27 cellular contexts compared by ENCODE assay signal in genomic region chr7:123079021-123079420, GRCh38.
"Had no signal": no experiment of that assay in that cellular context is flagged by ENCODE, and none has a peak within 500 bp of the region (broad histone marks: within the 10 kb centered on the region; RNA-seq: fewer than 3 reads in every experiment).

No MANE protein-coding gene starts in this region.

- H3K36me3 ChIP-seq: stomach, suprapubic skin, thoracic aorta, thyroid gland, tibial artery, tibial nerve, transverse colon, upper lobe of left lung, upper lobe of right lung, uterus, vagina had no signal

- H3K4me3 ChIP-seq: stomach, suprapubic skin, testis, thoracic aorta, thyroid gland, tibial artery, tibial nerve, transverse colon, upper lobe of left lung, upper lobe of right lung, uterus, vagina had no signal

- H3K27me3 ChIP-seq: stomach, suprapubic skin, testis, thyroid gland, tibial artery, tibial nerve, transverse colon, upper lobe of left lung, upper lobe of right lung, uterus, vagina had no signal

- H3K27ac ChIP-seq: stomach, suprapubic skin, testis, thoracic aorta, thyroid gland, tibial artery, tibial nerve, transverse colon, upper lobe of left lung, upper lobe of right lung, uterus, vagina had no signal

- ATAC-seq: stimulated activated effector memory CD8-positive, alpha-beta T cell treated with anti-CD3 and anti-CD28 coated beads, Interleukin-12 subunit alpha, Interleukin-12 subunit beta, amount 100 ng/mL, for 72 hours; stimulated activated memory B cell treated with anti-CD40 and anti-IgM and Interleukin-4, amounts not matched to agents 10 μg/mL and 1 μg/mL and 100 μg/mL, for 72 hours; stimulated activated naive B cell treated with anti-CD40 and anti-IgM and Interleukin-4, amounts not matched to agents 10 μg/mL and 1 μg/mL and 100 μg/mL, for 72 hours; stimulated activated naive CD8-positive, alpha-beta T cell treated with anti-CD3 and anti-CD28 coated beads, Interleukin-15, amount 100 ng/mL, for 72 hours; stimulated activated naive CD8-positive, alpha-beta T cell treated with anti-CD3 and anti-CD28 coated beads, Interleukin-15, Interleukin-2, amounts not matched to agents 100 U/mL and 50 U/mL, for 24 hours; upper lobe of right lung had no signal

- H3K4me1 ChIP-seq: stomach, suprapubic skin, testis, thyroid gland, tibial artery, tibial nerve, transverse colon, upper lobe of left lung, upper lobe of right lung, uterus, vagina had no signal

- H3K9me3 ChIP-seq: suprapubic skin, testis, thoracic aorta, thyroid gland, tibial artery, transverse colon, upper lobe of left lung, uterus, vagina had no signal

- DNase-seq: stimulated activated CD4-positive, alpha-beta T cell treated with anti-CD3 and anti-CD28 coated beads, Interleukin-2, amount 100 ng/mL, for 48 hours; stimulated activated CD4-positive, alpha-beta T cell treated with anti-CD3 and anti-CD28 coated beads, Interleukin-4, amount 100 ng/mL, for 1 hour; stimulated activated CD4-positive, alpha-beta T cell treated with anti-CD3 and anti-CD28 coated beads, Interleukin-4, amount 100 ng/mL, for 24 hours; stimulated activated CD4-positive, alpha-beta T cell treated with anti-CD3 and anti-CD28 coated beads, Interleukin-4, amount 100 ng/mL, for 4 hours; stimulated activated CD8-positive, alpha-beta memory T cell treated with anti-CD3 and anti-CD28 coated beads, Interleukin-4, amount 100 ng/mL, for 48 hours; stimulated activated naive B cell treated with anti-CD40 and anti-IgM and Interleukin-4, amounts not matched to agents 10 μg/mL and 1 μg/mL and 100 μg/mL, for 72 hours; stimulated activated naive CD4-positive, alpha-beta T cell; stimulated activated naive CD4-positive, alpha-beta T cell treated with Interleukin-2 at 50 U/mL for 16 hours; stimulated activated naive CD8-positive, alpha-beta T cell treated with anti-CD3 and anti-CD28 coated beads, Interleukin-15, amount 100 ng/mL, for 72 hours; stimulated activated naive CD8-positive, alpha-beta T cell treated with anti-CD3 and anti-CD28 coated beads, Interleukin-15, Interleukin-2, amounts not matched to agents 100 U/mL and 50 U/mL, for 24 hours; stomach; substantia nigra; testis; thyroid gland; tibial artery; transverse colon; trophoblast cell; upper lobe of left lung; upper lobe of right lung; uterus had no signal

- FAIRE-seq: urothelium cell line had no signal
